In genomic region chr16:17031484-17032268, GRCh38 we compare ENCODE assay signal across 20 cellular contexts.
DNase-seq lines count a peak whose midpoint lies in the region; ATAC-seq, FAIRE-seq and TF ChIP-seq lines count a peak whose summit lies in the region.
"Had no signal": no experiment of that assay in that cellular context is flagged by ENCODE, and none has a peak within 500 bp of the region (broad histone marks: within the 10 kb centered on the region; RNA-seq: fewer than 3 reads in every experiment).

No MANE protein-coding gene starts in this region.

- TF ChIP-seq POLR2A in GM12892 (IDR thresholded peaks at IDR 0.05; ENCODE audit: low read depth, low read length), result peak; percentile 52; the same call in 1 of the 2 replicates

- no peak overlapping the region for H2BK120ac ChIP-seq in mesendoderm (ENCODE audit: low read depth, low read length)

- H4K8ac ChIP-seq in mesendoderm (ENCODE audit: low read depth, low read length), result no peak overlapping the region

- no peak for TF ChIP-seq CTCF in GM12865 (IDR thresholded peaks at IDR 0.05; ENCODE audit: insufficient read depth, low read depth, low read length, missing control alignments)
- no peak for TF ChIP-seq CTCF in WTC11 (IDR thresholded peaks at IDR 0.05)

- no peaks in the 10 kb centered on the region for H3K27me3 ChIP-seq in mesendoderm (ENCODE audit: insufficient read depth, low read length, poor library complexity)
- H3K27me3 ChIP-seq: BLaER1 treated with 17β-estradiol and CSF1 and Interleukin-3, amounts not matched to agents 10 nM and 100 nM had no signal

- no peak overlapping the region for H3K9ac ChIP-seq in mesendoderm (ENCODE audit: low read length)
- H3K9ac ChIP-seq: BLaER1 treated with 17β-estradiol and CSF1 and Interleukin-3, amounts not matched to agents 10 nM and 100 nM had no signal

- H3K4me3 ChIP-seq in GM12865 (ENCODE audit: low read depth, low read length), result no peak overlapping the region
- no peak overlapping the region for H3K4me3 ChIP-seq in mesendoderm (ENCODE audit: low read length)
- H3K4me3 ChIP-seq: BLaER1 treated with 17β-estradiol and CSF1 and Interleukin-3, amounts not matched to agents 10 nM and 100 nM; GM23338 had no signal

- DNase-seq in GM12865 (ENCODE audit: low read depth) (peak; percentile 17), GM12892 (ENCODE audit: insufficient read length) (no peak), WTC11 (ENCODE audit: low spot score) (no peak), mesendoderm (peak; percentile 44), DMS 273 (lab: John Stamatoyannopoulos, UW; ENCODE audit: unreplicated experiment) (no peak), NCI-H345 treated with DMSO at 0.1 percent for 48 hours (lab: John Stamatoyannopoulos, UW; ENCODE audit: unreplicated experiment) (no peak)
- no peak for DNase-seq in activated CD4-positive, alpha-beta T cell treated with anti-CD3 and anti-CD28 coated beads, Interleukin-2, amount 50 U/mL, for 1 hour
- DNase-seq: CD8-positive, alpha-beta memory T cell; COR-L47; H7; HFFc6; KG1 had no signal

- H3K23ac ChIP-seq in mesendoderm (ENCODE audit: low read length), result no peak overlapping the region

- no peak overlapping the region for H2BK15ac ChIP-seq in mesendoderm (replicated peaks; ENCODE audit: low read depth)

- peaks cover 14% of the 10 kb centered on the region for H3K36me3 Mint-ChIP-seq in WTC11

- no CpG with 5 or more reads among the region's 1 CpG for WGBS in mesendoderm (ENCODE audit: extremely low coverage, insufficient coverage, low lambda C conversion rate)

- CTCF ChIA-PET in WTC11 (lab: Charles Lee), result interaction anchor here (0.7 kb wide), 1 partner anchor 22 kb away, joined by 3 read pairs; no protein-coding TSS in a partner anchor

- H3K79me1 ChIP-seq in mesendoderm (ENCODE audit: low read length), result no peaks in the 10 kb centered on the region

- ATAC-seq in WTC11, result no peak
- ATAC-seq: GM23338, HCT116 had no signal

- H3K4me1 ChIP-seq in mesendoderm (ENCODE audit: control insufficient read depth, low read depth, low read length), result no peaks in the 10 kb centered on the region

- peaks cover 34% of the 10 kb centered on the region for H3K9me3 Mint-ChIP-seq in WTC11
- H3K9me3 Mint-ChIP-seq: HFFc6 had no signal

- no peaks in the 10 kb centered on the region for H3K36me3 ChIP-seq in mesendoderm (ENCODE audit: control insufficient read depth, insufficient read depth, low read length)
- H3K36me3 ChIP-seq: BLaER1 treated with 17β-estradiol and CSF1 and Interleukin-3, amounts not matched to agents 10 nM and 100 nM had no signal

- no peak overlapping the region for H3K4me3 Mint-ChIP-seq in WTC11
- H3K4me3 Mint-ChIP-seq: B cell; CD8-positive, alpha-beta memory T cell; GM23338; HFFc6; IgD-negative memory B cell had no signal

- no peak overlapping the region for H2AK5ac ChIP-seq in mesendoderm (ENCODE audit: low read length)

- no peak overlapping the region for H4K5ac ChIP-seq in mesendoderm (ENCODE audit: low read length)

- no peaks in the 10 kb centered on the region for H3K79me2 ChIP-seq in mesendoderm (ENCODE audit: control insufficient read depth, insufficient read depth, low read length)

- POLR2A ChIA-PET in WTC11 (lab: Charles Lee), result no interaction called here

- H3K18ac ChIP-seq in mesendoderm (ENCODE audit: low read length), result no peak overlapping the region

- no peak overlapping the region for H3K27ac Mint-ChIP-seq in WTC11
- H3K27ac Mint-ChIP-seq: B cell; CD8-positive, alpha-beta memory T cell; GM23338; HFFc6; IgD-negative memory B cell had no signal

- H3K27ac ChIP-seq in mesendoderm (ENCODE audit: low read depth, low read length), result no peak overlapping the region
- H3K27ac ChIP-seq: BLaER1 treated with 17β-estradiol and CSF1 and Interleukin-3, amounts not matched to agents 10 nM and 100 nM; HL-60 had no signal

- no peak overlapping the region for H3K4ac ChIP-seq in mesendoderm (ENCODE audit: low read depth, low read length)

- no peak overlapping the region for H3K4me2 ChIP-seq in mesendoderm (ENCODE audit: low read length)
- H3K4me2 ChIP-seq: BLaER1 treated with 17β-estradiol and CSF1 and Interleukin-3, amounts not matched to agents 10 nM and 100 nM; GM23338 had no signal

- no peaks in the 10 kb centered on the region for H3K4me1 Mint-ChIP-seq in WTC11
- H3K4me1 Mint-ChIP-seq: GM23338 had no signal

- FAIRE-seq in GM12892 (lab: Jason Lieb, UNC), result no peak
- FAIRE-seq: G401.6, HTR-8/SVneo had no signal

- H3K27me3 Mint-ChIP-seq in WTC11 (ENCODE audit: low read depth), result peaks cover 5% of the 10 kb centered on the region
- H3K27me3 Mint-ChIP-seq: B cell had no signal

- no peak overlapping the region for H3K56ac ChIP-seq in mesendoderm (ENCODE audit: low read length)

- H2BK5ac ChIP-seq in mesendoderm (ENCODE audit: low read length), result no peak overlapping the region

TF ChIP-seq in WTC11, 78 proteins besides CTCF, POLR2A, EP300 and RAD21 (continues in another document):
- no peak for TF ChIP-seq ZNF121 (CRISPR knock-in tag; IDR thresholded peaks at IDR 0.05)
- TF ChIP-seq ETV6 (CRISPR knock-in tag; IDR thresholded peaks at IDR 0.05), result no peak
- TF ChIP-seq ZNF232 (CRISPR knock-in tag; IDR thresholded peaks at IDR 0.05), result no peak
- no peak for TF ChIP-seq PREB (CRISPR knock-in tag; IDR thresholded peaks at IDR 0.05; ENCODE audit: borderline replicate concordance)
- peak; percentile 94 for TF ChIP-seq EMX1 (CRISPR knock-in tag; IDR thresholded peaks at IDR 0.05)
- TF ChIP-seq JAZF1 (CRISPR knock-in tag; IDR thresholded peaks at IDR 0.05), result no peak
- TF ChIP-seq AR (CRISPR knock-in tag; IDR thresholded peaks at IDR 0.05), result peak; percentile 69; the same call in 1 of the 2 replicates
- TF ChIP-seq CDX4 (CRISPR knock-in tag; IDR thresholded peaks at IDR 0.05; ENCODE audit: borderline replicate concordance), result no peak
- no peak for TF ChIP-seq JUN (CRISPR knock-in tag; IDR thresholded peaks at IDR 0.05)
- no peak for TF ChIP-seq E2F5 (CRISPR knock-in tag; IDR thresholded peaks at IDR 0.05)
- peak; percentile 93 for TF ChIP-seq ZNF671 (CRISPR knock-in tag; IDR thresholded peaks at IDR 0.05)
- no peak for TF ChIP-seq HMGA2 (CRISPR knock-in tag; IDR thresholded peaks at IDR 0.05)
- TF ChIP-seq TEAD4 (CRISPR knock-in tag; IDR thresholded peaks at IDR 0.05), result no peak
- no peak for TF ChIP-seq FOXK1 (CRISPR knock-in tag; IDR thresholded peaks at IDR 0.05)
- TF ChIP-seq ZMAT4 (CRISPR knock-in tag; IDR thresholded peaks at IDR 0.05), result no peak
- no peak for TF ChIP-seq MXD4 (CRISPR knock-in tag; IDR thresholded peaks at IDR 0.05; ENCODE audit: borderline replicate concordance)
- no peak for TF ChIP-seq OVOL2 (CRISPR knock-in tag; IDR thresholded peaks at IDR 0.05; ENCODE audit: borderline replicate concordance)

Comparison
In these comparisons a context has a peak if more than half of its experiments do, and no peak if none do; other contexts are left out.
1. DNase-seq: peak in GM12865 (single experiment) and mesendoderm (single experiment); none in GM12892 (single experiment), WTC11 (single experiment), DMS 273 (single experiment), activated CD4-positive, alpha-beta T cell treated with anti-CD3 and anti-CD28 coated beads, Interleukin-2, amount 50 U/mL, for 1 hour (single experiment) and NCI-H345 treated with DMSO at 0.1 percent for 48 hours (single experiment).